In the genomic region with DNA sequence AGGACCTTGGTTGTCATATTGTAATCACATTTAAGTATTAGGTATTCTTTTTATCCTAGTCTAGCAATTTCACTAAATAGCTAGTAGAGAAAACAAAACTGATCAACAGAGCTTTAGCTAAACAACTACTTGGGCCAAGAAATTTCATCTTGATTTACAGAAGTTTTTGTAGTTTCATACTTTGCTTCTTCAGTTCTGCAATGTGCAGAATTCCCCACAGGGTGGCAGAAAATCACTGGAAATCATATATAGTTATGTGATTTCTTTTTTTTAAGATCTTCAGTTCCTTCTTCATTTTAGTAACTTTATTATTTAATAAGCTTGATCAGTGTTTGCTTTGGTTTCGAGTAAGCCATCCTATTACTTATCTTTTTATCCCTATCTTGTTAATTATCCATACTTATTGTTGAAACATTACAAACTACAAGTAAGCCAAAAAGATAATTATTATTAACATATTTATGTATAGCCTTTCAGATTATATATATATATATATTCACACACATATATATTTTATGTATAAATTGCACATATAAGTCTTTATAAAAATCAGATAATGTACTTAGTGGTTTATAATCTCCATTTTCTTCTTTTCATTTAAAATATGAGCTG, we compare ENCODE assay signal across 8 cellular contexts. TPM values are rescaled to one million over a fixed set of nuclear protein-coding genes. Genes with fewer than 3 reads are reported as not detected.
DNase-seq lines count a peak whose midpoint lies in the region; ATAC-seq and TF ChIP-seq lines count a peak whose summit lies in the region.

No MANE protein-coding gene starts in this region.

- DNase-seq in heart right ventricle (peak in 1 of 2 donors; percentile 28), Right ventricle myocardium inferior (ENCODE audit: missing footprints) (no peak), NCI-H2227 treated with DMSO at 0.1 percent for 48 hours (lab: John Stamatoyannopoulos, UW) (peak; percentile 33), fibroblast of lung (ENCODE audit: low read depth in 2 of 2) (peak; percentile 29 to 71), renal cortical epithelial cell (ENCODE audit: low read depth) (peak; percentile 54)
- DNase-seq in activated CD8-positive, alpha-beta T cell treated with anti-CD3 and anti-CD28 coated beads for 36 hours = peak; percentile 75

- ATAC-seq in heart right ventricle = no peak
- no peak for ATAC-seq in Right ventricle myocardium inferior
- no peak for ATAC-seq in activated CD8-positive, alpha-beta T cell treated with anti-CD3 and anti-CD28 coated beads for 36 hours
- ATAC-seq in GM21786 (IDR thresholded peaks at IDR 0.05; ENCODE audit: unreplicated experiment) = no peak
- ATAC-seq in GM18861 (IDR thresholded peaks at IDR 0.05; ENCODE audit: unreplicated experiment) = no peak

- H3K9me3 Mint-ChIP-seq in activated CD8-positive, alpha-beta T cell treated with anti-CD3 and anti-CD28 coated beads for 36 hours = no peaks in the 10 kb centered on the region

- H3K27me3 Mint-ChIP-seq in activated CD8-positive, alpha-beta T cell treated with anti-CD3 and anti-CD28 coated beads for 36 hours = no peaks in the 10 kb centered on the region

- POLR2A ChIA-PET in activated CD8-positive, alpha-beta T cell treated with anti-CD3 and anti-CD28 coated beads for 36 hours (lab: Charles Lee) = no interaction called here

- H3K27me3 ChIP-seq in heart right ventricle = no peaks in the 10 kb centered on the region
- H3K27me3 ChIP-seq in fibroblast of lung (ENCODE audit: control insufficient read depth, insufficient read depth, low read length) = no peaks in the 10 kb centered on the region

- no peak overlapping the region for H3K27ac Mint-ChIP-seq in activated CD8-positive, alpha-beta T cell treated with anti-CD3 and anti-CD28 coated beads for 36 hours

- CTCF ChIA-PET in activated CD8-positive, alpha-beta T cell treated with anti-CD3 and anti-CD28 coated beads for 36 hours (lab: Charles Lee) = interaction anchor here (0.6 to 3.8 kb wide), 24 partner anchors 10 to 735 kb away, joined by 3 to 27 read pairs (median 3); partner anchors contain the start of gene GTF2A2

- no peak overlapping the region for H2AFZ ChIP-seq in fibroblast of lung (ENCODE audit: low read length)

- intact Hi-C loops in heart right ventricle (cut with DNase I) = loop anchor here in 5 of 10 donors (10.0 kb wide), 2 partner anchors 484 to 634 kb away; no protein-coding TSS in a partner anchor
- intact Hi-C loops in Right ventricle myocardium inferior (cut with DNase I) = loop anchor here (10.0 kb wide), 1 partner anchor 634 kb away; no protein-coding TSS in a partner anchor
- intact Hi-C loops in activated CD8-positive, alpha-beta T cell treated with anti-CD3 and anti-CD28 coated beads for 36 hours (cut with micrococcal nuclease) = no loop called here

- no peak overlapping the region for H3K9ac ChIP-seq in fibroblast of lung (ENCODE audit: insufficient read depth, low read length)

- peak overlapping the region; percentile 40 for H3K4me3 Mint-ChIP-seq in activated CD8-positive, alpha-beta T cell treated with anti-CD3 and anti-CD28 coated beads for 36 hours

- WGBS in heart right ventricle, 2 donors = 57 to 67% methylated on average over 1 of the region's 1 CpG

- no peak overlapping the region for H3K4me3 ChIP-seq in heart right ventricle
- H3K4me3 ChIP-seq in fibroblast of lung (replicated peaks in 1 of 4; ENCODE audit: control extremely low read depth in 1 of 4, insufficient read depth in 1 of 4, low read depth in 3 of 4, low read length in 4 of 4) = no peak overlapping the region

- H3K9me3 ChIP-seq in heart right ventricle (no peaks in the 10 kb centered on the region), fibroblast of lung (ENCODE audit: control insufficient read depth, insufficient read depth, low read depth, low read length) (no peaks in the 10 kb centered on the region)

- no peaks in the 10 kb centered on the region for H4K20me1 ChIP-seq in fibroblast of lung (ENCODE audit: control insufficient read depth, extremely low read depth, insufficient read depth, low read length)

- peaks cover 27% of the 10 kb centered on the region for H3K79me2 ChIP-seq in fibroblast of lung (ENCODE audit: control insufficient read depth, insufficient read depth, low read length)

- H3K27ac ChIP-seq in heart right ventricle (no peak overlapping the region), fibroblast of lung (ENCODE audit: insufficient read depth, low read length) (no peak overlapping the region)

- peak; percentile 26 to 84 (median 64) for TF ChIP-seq CTCF in heart right ventricle (IDR thresholded peaks at IDR 0.05)
- TF ChIP-seq CTCF in activated CD8-positive, alpha-beta T cell treated with anti-CD3 and anti-CD28 coated beads for 36 hours (IDR thresholded peaks at IDR 0.05) = peak; percentile 63
- peak; percentile 57 to 67 for TF ChIP-seq CTCF in fibroblast of lung (conservative IDR thresholded peaks at IDR 0.05 in 1 of 2, IDR thresholded peaks at IDR 0.05 in 1 of 2; ENCODE audit: low read depth in 1 of 2, low read length in 2 of 2)

- H3K4me1 Mint-ChIP-seq in activated CD8-positive, alpha-beta T cell treated with anti-CD3 and anti-CD28 coated beads for 36 hours (ENCODE audit: low read depth) = peaks cover 24% of the 10 kb centered on the region

- H3K4me2 ChIP-seq in fibroblast of lung (ENCODE audit: extremely low read depth, insufficient read depth, low read length) = no peak overlapping the region

- H3K4me1 ChIP-seq in heart right ventricle (peaks cover 0 to 34% (median 23%) of the 10 kb centered on the region in 9 donors), fibroblast of lung (ENCODE audit: control insufficient read depth, extremely low read depth, insufficient read depth, low read length) (peaks cover 9% of the 10 kb centered on the region)

- H3K36me3 ChIP-seq in heart right ventricle = peaks cover 0 to 8% (median 0%) of the 10 kb centered on the region in 9 donors
- H3K36me3 ChIP-seq in fibroblast of lung (ENCODE audit: control insufficient read depth, insufficient read depth, low read length) = no peaks in the 10 kb centered on the region

- H3K36me3 Mint-ChIP-seq in activated CD8-positive, alpha-beta T cell treated with anti-CD3 and anti-CD28 coated beads for 36 hours (ENCODE audit: low read depth) = peaks cover 9% of the 10 kb centered on the region

RNA-seq across cellular contexts. Expression of gene BNIP2, which starts 2.2 kb away (rescaled TPM):
- total RNA-seq in heart right ventricle (10 to 100 TPM; 65.2 to 96.6 (median 80.2) TPM), Right ventricle myocardium inferior (73.2 TPM), fibroblast of lung (75.2 and 82.9 TPM in 2 replicates), renal cortical epithelial cell (153 and 187 TPM in 2 replicates)
- polyA plus RNA-seq in heart right ventricle (10 to 100 TPM; 28.3 to 29.2 TPM), fibroblast of lung (83.4 and 93.2 TPM in 2 replicates)
- 10 to 100 TPM; 52.2 to 53.2 TPM for total RNA-seq in activated CD8-positive, alpha-beta T cell treated with anti-CD3 and anti-CD28 coated beads for 36 hours
- polyA plus RNA-seq in fibroblast of lung (2012) = 45.9 and 48.2 TPM in 2 replicates
- 2.7 and 6.2 TPM in 2 replicates for polyA minus RNA-seq in fibroblast of lung (ENCODE audit: low replicate concordance)

RNA-seq across cellular contexts. Expression of gene GTF2A2, which starts 34.0 kb away (rescaled TPM):
- 100 to 1,000 TPM; 121 to 150 (median 129) TPM for total RNA-seq in heart right ventricle
- polyA plus RNA-seq in heart right ventricle = 100 to 1,000 TPM in 1 of 2 donors, 10 to 100 TPM in 1; 56.9 to 120 TPM
- total RNA-seq in Right ventricle myocardium inferior = 127 TPM
- 100 to 1,000 TPM; 167 to 173 TPM for total RNA-seq in activated CD8-positive, alpha-beta T cell treated with anti-CD3 and anti-CD28 coated beads for 36 hours
- 44.7 and 49.7 TPM in 2 replicates for total RNA-seq in fibroblast of lung
- 65.0 and 66.2 TPM in 2 replicates for polyA plus RNA-seq in fibroblast of lung
- polyA plus RNA-seq in fibroblast of lung (2012) = 106 and 109 TPM in 2 replicates
- 1.3 and 12.2 TPM in 2 replicates for polyA minus RNA-seq in fibroblast of lung (ENCODE audit: low replicate concordance)
- 12.2 and 18.4 TPM in 2 replicates for total RNA-seq in renal cortical epithelial cell
